ENCODE assay signal across 8 cellular contexts in the genomic region with DNA sequence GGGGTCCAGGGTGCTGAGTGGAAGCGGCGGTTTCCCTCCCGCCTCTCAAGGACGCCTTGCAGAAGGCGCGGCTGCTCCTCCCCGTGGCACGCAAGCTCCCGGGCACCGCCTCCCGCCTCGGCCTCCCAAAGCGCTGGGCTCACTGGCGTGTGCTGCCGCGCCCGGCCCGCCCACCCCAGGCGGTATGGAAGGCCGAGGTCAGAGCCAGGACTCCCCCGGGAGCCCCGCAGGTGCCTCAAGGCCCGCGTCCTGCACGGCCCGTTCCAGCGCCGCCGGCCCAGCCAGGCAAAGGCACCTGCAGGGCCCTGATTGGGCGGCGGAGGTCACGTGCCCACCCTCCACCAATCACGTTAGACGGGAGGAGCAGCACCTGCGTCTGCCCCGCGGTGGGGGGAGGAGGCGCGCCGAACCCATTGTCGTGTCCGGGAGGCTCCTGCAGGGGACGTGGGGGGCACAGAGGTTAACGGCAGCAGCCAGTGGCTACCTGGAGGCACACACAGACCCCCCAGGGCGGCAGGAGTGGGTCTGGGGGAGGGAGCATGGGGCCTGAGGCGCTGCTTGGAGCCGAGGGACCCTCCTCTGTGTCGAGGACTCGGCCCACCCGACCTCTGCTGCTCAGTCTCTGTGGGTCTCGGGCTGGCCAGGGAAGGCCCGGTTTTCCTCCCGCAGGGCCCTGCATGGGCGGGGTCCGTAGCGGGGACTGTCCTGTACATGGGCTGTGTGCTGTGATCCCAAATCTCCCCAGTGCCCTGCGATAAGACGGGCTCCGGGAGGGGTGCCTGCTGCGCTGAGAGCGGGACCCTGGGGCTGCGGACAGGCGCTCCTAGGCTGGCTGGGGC. TPM values are rescaled to one million over a fixed set of nuclear protein-coding genes. Genes with fewer than 3 reads are reported as not detected.
DNase-seq lines count a peak whose midpoint lies in the region; ATAC-seq and TF ChIP-seq lines count a peak whose summit lies in the region.

No MANE protein-coding gene starts in this region.

- no peaks in the 10 kb centered on the region for H4K20me1 ChIP-seq in SU-DHL-6 (ENCODE audit: low read depth, low read length)

- H3K4me3 ChIP-seq in GM12865 (ENCODE audit: low read depth, low read length) (peak overlapping the region; percentile 81), SU-DHL-6 (ENCODE audit: insufficient read depth, low read length, poor library complexity, severe bottlenecking) (peak overlapping the region; percentile 48), adipocyte (ENCODE audit: low read length) (peak overlapping the region; percentile 75), heart right ventricle (peak overlapping the region; percentile 51 to 91 (median 67)), upper lobe of left lung (peak overlapping the region; percentile 61 to 85 (median 65))

- no peak for TF ChIP-seq EP300 in upper lobe of left lung (IDR thresholded peaks at IDR 0.05)

- H3K27me3 ChIP-seq in SU-DHL-6 (ENCODE audit: low read length) (no peaks in the 10 kb centered on the region), adipocyte (replicated peaks; ENCODE audit: control insufficient read depth, insufficient read depth, low read length) (peaks cover 4% of the 10 kb centered on the region), heart right ventricle (no peaks in the 10 kb centered on the region), upper lobe of left lung (no peaks in the 10 kb centered on the region)

- H3K4me1 ChIP-seq in adipocyte (ENCODE audit: control insufficient read depth, insufficient read depth, low read length) (peaks cover 5% of the 10 kb centered on the region), heart right ventricle (peaks cover 19 to 63% (median 29%) of the 10 kb centered on the region in 9 donors), upper lobe of left lung (peaks cover 24 to 47% (median 28%) of the 10 kb centered on the region in 4 donors)

- no peaks in the 10 kb centered on the region for H3K9me2 ChIP-seq in SU-DHL-6 (replicated peaks; ENCODE audit: insufficient read depth, low read length)

- TF ChIP-seq POLR2A in upper lobe of left lung (IDR thresholded peaks at IDR 0.05): peak in 3 of 4 donors; percentile 15 to 92 (median 25)

- H3K27ac ChIP-seq in SU-DHL-6 (ENCODE audit: low read depth, low read length): peak overlapping the region; percentile 37
- H3K27ac ChIP-seq in heart right ventricle: peak overlapping the region; percentile 85 to 97 (median 94)
- peak overlapping the region; percentile 79 to 93 (median 84) for H3K27ac ChIP-seq in upper lobe of left lung

- no peaks in the 10 kb centered on the region for H3K36me3 ChIP-seq in SU-DHL-6 (ENCODE audit: low read length)
- no peaks in the 10 kb centered on the region for H3K36me3 ChIP-seq in adipocyte (ENCODE audit: control insufficient read depth, insufficient read depth, low read length, severe bottlenecking)
- H3K36me3 ChIP-seq in heart right ventricle: no peaks in the 10 kb centered on the region
- no peaks in the 10 kb centered on the region for H3K36me3 ChIP-seq in upper lobe of left lung

- intact Hi-C loops in heart right ventricle (cut with DNase I) (loop anchor here in 8 of 10 donors (2.0 to 5.0 kb wide), 11 partner anchors 27 to 163 kb away; a partner anchor contains a TSS), posterior cingulate gyrus (cut with DNase I) (loop anchor here (2.0 to 10.0 kb wide), 3 partner anchors 27 to 155 kb away; a partner anchor contains a TSS)

- 1 to 2% methylated on average over 59 to 63 of the region's 63 CpGs for WGBS in heart right ventricle, 2 donors
- WGBS in upper lobe of left lung, 2 donors: 11% methylated on average over 22 of the region's 63 CpGs; no CpG with 5 or more reads in 1 of the 2 donors

- H3K9me3 ChIP-seq in SU-DHL-6 (ENCODE audit: insufficient read depth, low read length): no peaks in the 10 kb centered on the region
- no peaks in the 10 kb centered on the region for H3K9me3 ChIP-seq in adipocyte (ENCODE audit: control insufficient read depth, low read length)
- no peaks in the 10 kb centered on the region for H3K9me3 ChIP-seq in heart right ventricle
- H3K9me3 ChIP-seq in upper lobe of left lung: no peaks in the 10 kb centered on the region

- ATAC-seq in HG02623 (IDR thresholded peaks at IDR 0.05; ENCODE audit: unreplicated experiment): peak; percentile 72
- peak; percentile 84 to 91 (median 89) for ATAC-seq in heart right ventricle
- ATAC-seq in upper lobe of left lung (ENCODE audit: low FRiP score in 2 of 2): peak; percentile 89 to 92

- H3K4me2 ChIP-seq in SU-DHL-6 (ENCODE audit: low read depth, low read length, poor library complexity, severe bottlenecking): peak overlapping the region; percentile 59

- no peaks in the 10 kb centered on the region for H3F3A ChIP-seq in SU-DHL-6 (ENCODE audit: insufficient read depth)

- no peaks in the 10 kb centered on the region for H3K79me2 ChIP-seq in SU-DHL-6 (ENCODE audit: insufficient read depth, low read length)

- peak overlapping the region; percentile 64 for H3K9ac ChIP-seq in SU-DHL-6 (ENCODE audit: low read length)
- H3K9ac ChIP-seq in adipocyte (ENCODE audit: low read length): peak overlapping the region; percentile 66

- DNase-seq in GM12865 (ENCODE audit: low read depth): peak; percentile 97
- peak; percentile 91 for DNase-seq in NCI-H1092 treated with DMSO at 0.1 percent for 48 hours (lab: John Stamatoyannopoulos, UW)
- DNase-seq in adipocyte (ENCODE audit: low read depth): peak; percentile 84
- DNase-seq in heart right ventricle: peak; percentile 96
- peak; percentile 97 to 100 (median 99) for DNase-seq in posterior cingulate gyrus
- peak; percentile 98 to 99 for DNase-seq in upper lobe of left lung

- TF ChIP-seq CTCF in GM12865 (IDR thresholded peaks at IDR 0.05; ENCODE audit: insufficient read depth, low read depth, low read length, missing control alignments) (peak; percentile 6), SU-DHL-6 (IDR thresholded peaks at IDR 0.05; ENCODE audit: insufficient read depth, low read length, poor library complexity, severe bottlenecking) (no peak), heart right ventricle (IDR thresholded peaks at IDR 0.05) (peak in 5 of 9 donors; percentile 5 to 28 (median 13)), upper lobe of left lung (IDR thresholded peaks at IDR 0.05) (peak in 5 of 6 experiments; percentile 4 to 72 (median 65))

- peak overlapping the region; percentile 64 for H2AFZ ChIP-seq in SU-DHL-6 (ENCODE audit: low read depth, low read length, severe bottlenecking)

RNA-seq across cellular contexts. Expression of a gene that starts 2.0 kb away (rescaled TPM):
- total RNA-seq in heart right ventricle (10 to 100 TPM in 4 of 10 donors, 1 to 10 TPM in 6; 4.1 to 17.9 (median 6.8) TPM), upper lobe of left lung (1 to 10 TPM in 4 of 6 donors, under 1 TPM in 1, not detected in 1; 0.89 to 5.2 (median 2.3) TPM)
- polyA plus RNA-seq in heart right ventricle: 1 to 10 TPM in 1 of 2 donors, under 1 TPM in 1; 0.74 to 8.3 TPM

RNA-seq across cellular contexts. Expression of a gene that starts 5.0 kb away (rescaled TPM):
- 10 to 100 TPM in 1 of 10 donors, 1 to 10 TPM in 9; 1.2 to 10.0 (median 2.4) TPM for total RNA-seq in heart right ventricle
- polyA plus RNA-seq in heart right ventricle: 1 to 10 TPM; 2.0 to 2.1 TPM
- 1 to 10 TPM in 3 of 6 donors, not detected in 3; 1.8 to 4.4 (median 2.1) TPM for total RNA-seq in upper lobe of left lung

RNA-seq across cellular contexts. Expression of a gene that starts 5.5 kb away (rescaled TPM):
- total RNA-seq in heart right ventricle: 100 to 1,000 TPM; 118 to 169 (median 138) TPM
- 100 to 1,000 TPM; 177 to 215 TPM for polyA plus RNA-seq in heart right ventricle
- total RNA-seq in upper lobe of left lung: 100 to 1,000 TPM in 5 of 6 donors, 10 to 100 TPM in 1; 93.3 to 191 (median 153) TPM

RNA-seq across cellular contexts. Expression of a gene that starts 27.3 kb away (rescaled TPM):
- 1,000 to 10,000 TPM; 1,129 to 5,119 (median 4,014) TPM for total RNA-seq in heart right ventricle
- polyA plus RNA-seq in heart right ventricle: 1,000 to 10,000 TPM; 2,970 to 3,711 TPM
- 100 to 1,000 TPM in 5 of 6 donors, 10 to 100 TPM in 1; 31.7 to 395 (median 246) TPM for total RNA-seq in upper lobe of left lung

RNA-seq across cellular contexts. Expression of a gene that starts 32.8 kb away (rescaled TPM):
- total RNA-seq in heart right ventricle: 10 to 100 TPM in 2 of 10 donors, 1 to 10 TPM in 8; 1.4 to 10.9 (median 6.4) TPM
- polyA plus RNA-seq in heart right ventricle: 10 to 100 TPM in 1 of 2 donors, under 1 TPM in 1; 0.10 to 10.3 TPM
- 1 to 10 TPM in 4 of 6 donors, under 1 TPM in 1, not detected in 1; 0.61 to 6.3 (median 1.8) TPM for total RNA-seq in upper lobe of left lung

Comparison
In these comparisons a context has a peak if more than half of its experiments do, and no peak if none do; other contexts are left out.
1. Peak in every context shown above with its lines: DNase-seq, ATAC-seq, H3K4me3 ChIP-seq and H3K27ac ChIP-seq.
2. H3K27ac ChIP-seq: peak in every context shown above with its lines; median percentile 94 in heart right ventricle; 84 in upper lobe of left lung; 37 in SU-DHL-6.